In genomic region chr2:41722668-41723369, GRCh38 we compare ENCODE assay signal across 11 cellular contexts.
DNase-seq lines count a peak whose midpoint lies in the region; ATAC-seq and TF ChIP-seq lines count a peak whose summit lies in the region.
"Had no signal": no experiment of that assay in that cellular context is flagged by ENCODE, and none has a peak within 500 bp of the region (broad histone marks: within the 10 kb centered on the region; RNA-seq: fewer than 3 reads in every experiment).

No MANE protein-coding gene starts in this region.

- POLR2A ChIA-PET in PC-9 (lab: Charles Lee; ENCODE audit: unreplicated experiment): interaction anchor here (0.5 kb wide), 1 partner anchor 965 kb away, joined by 3 read pairs; no protein-coding TSS in a partner anchor

- no peaks in the 10 kb centered on the region for H3K36me3 Mint-ChIP-seq in neural progenitor cell
- no peaks in the 10 kb centered on the region for H3K36me3 Mint-ChIP-seq in effector memory CD8-positive, alpha-beta T cell (ENCODE audit: insufficient read depth)
- H3K36me3 Mint-ChIP-seq: CD14-positive monocyte had no signal

- H3K27me3 Mint-ChIP-seq in neural progenitor cell (ENCODE audit: insufficient read depth, low read depth): peaks cover 2% of the 10 kb centered on the region
- H3K27me3 Mint-ChIP-seq in effector memory CD8-positive, alpha-beta T cell: no peaks in the 10 kb centered on the region

- intact Hi-C loops in PC-9 (cut with micrococcal nuclease; ENCODE audit: unreplicated experiment): no loop called here

- H3K9me2 ChIP-seq in PC-9 (ENCODE audit: insufficient read depth): no peaks in the 10 kb centered on the region

- CTCF ChIA-PET in PC-9 (lab: Charles Lee): no interaction called here

- H3F3A ChIP-seq in neural progenitor cell (ENCODE audit: low read depth) (no peaks in the 10 kb centered on the region), PC-9 (ENCODE audit: insufficient read depth, low read depth) (no peaks in the 10 kb centered on the region)

- H3K79me2 ChIP-seq in neural progenitor cell (ENCODE audit: low read depth) (no peaks in the 10 kb centered on the region), PC-9 (ENCODE audit: low read depth) (no peaks in the 10 kb centered on the region)

- BruUV-seq in PC-9 (replicated peaks; lab: Mats Ljungman, UMichigan): no TSS peak

- H3K4me1 Mint-ChIP-seq in neural progenitor cell: peaks cover 48% of the 10 kb centered on the region
- H3K4me1 Mint-ChIP-seq in effector memory CD8-positive, alpha-beta T cell (ENCODE audit: low read depth in 2 of 2): peaks cover 0 to 5% of the 10 kb centered on the region in 2 donors

- H3K9me3 ChIP-seq in neural progenitor cell (ENCODE audit: low read depth) (no peaks in the 10 kb centered on the region), PC-9 (ENCODE audit: insufficient read depth, low read depth) (no peaks in the 10 kb centered on the region)
- H3K9me3 ChIP-seq: neutrophil had no signal

- no peak overlapping the region for H3K4me3 Mint-ChIP-seq in neural progenitor cell
- H3K4me3 Mint-ChIP-seq in effector memory CD8-positive, alpha-beta T cell: no peak overlapping the region
- H3K4me3 Mint-ChIP-seq: CD14-positive monocyte had no signal

- H3K4me3 ChIP-seq in neural progenitor cell: no peak overlapping the region
- no peak overlapping the region for H3K4me3 ChIP-seq in PC-9

- ATAC-seq in effector memory CD8-positive, alpha-beta T cell (replicated peaks): no peak

- H3K4me1 ChIP-seq in neural progenitor cell: peaks cover 13% of the 10 kb centered on the region
- no peaks in the 10 kb centered on the region for H3K4me1 ChIP-seq in PC-9 (replicated peaks; ENCODE audit: insufficient read depth)

- H3K36me3 ChIP-seq in neural progenitor cell: no peaks in the 10 kb centered on the region
- no peaks in the 10 kb centered on the region for H3K36me3 ChIP-seq in PC-9 (ENCODE audit: low read depth)
- H3K36me3 ChIP-seq: neutrophil had no signal

- TF ChIP-seq CTCF in neural progenitor cell (IDR thresholded peaks at IDR 0.05) (no peak), PC-9 (conservative IDR thresholded peaks at IDR 0.05) (no peak)

- H2AFZ ChIP-seq in neural progenitor cell (replicated peaks): no peak overlapping the region
- H2AFZ ChIP-seq in PC-9: no peak overlapping the region

- H3K27me3 ChIP-seq in neural progenitor cell (no peaks in the 10 kb centered on the region), PC-9 (ENCODE audit: insufficient read depth, low read depth) (no peaks in the 10 kb centered on the region)
- H3K27me3 ChIP-seq: neutrophil had no signal

- H3K9me3 Mint-ChIP-seq in neural progenitor cell: no peaks in the 10 kb centered on the region
- H3K9me3 Mint-ChIP-seq in effector memory CD8-positive, alpha-beta T cell: no peaks in the 10 kb centered on the region

- DNase-seq in EL (peak; percentile 39), NCI-H510A treated with DMSO at 0.1 percent for 48 hours (lab: John Stamatoyannopoulos, UW) (peak; percentile 71), fibroblast of peridontal ligament (ENCODE audit: extremely low read depth) (peak; percentile 76), neural progenitor cell (ENCODE audit: low spot score) (no peak), GOT3 (lab: John Stamatoyannopoulos, UW) (no peak), PC-9 (no peak)
- DNase-seq in effector memory CD8-positive, alpha-beta T cell: no peak
- no peak for DNase-seq in activated effector memory CD4-positive, alpha-beta T cell treated with Interleukin-2 at 50 U/mL for 16 hours
- DNase-seq: NCI-H1048 had no signal

- H3K27ac Mint-ChIP-seq in neural progenitor cell: peak overlapping the region; percentile 90
- H3K27ac Mint-ChIP-seq in effector memory CD8-positive, alpha-beta T cell: no peak overlapping the region
- H3K27ac Mint-ChIP-seq: CD14-positive monocyte had no signal

- no peak overlapping the region for H3K9ac ChIP-seq in neural progenitor cell

- H4K20me1 ChIP-seq in neural progenitor cell (ENCODE audit: low read depth) (no peaks in the 10 kb centered on the region), PC-9 (ENCODE audit: insufficient read depth) (no peaks in the 10 kb centered on the region)

- H3K27ac ChIP-seq in neural progenitor cell: peak overlapping the region; percentile 1
- no peak overlapping the region for H3K27ac ChIP-seq in PC-9
- H3K27ac ChIP-seq: neutrophil had no signal

- peak overlapping the region; percentile 50 for H3K4me2 ChIP-seq in neural progenitor cell
- no peak overlapping the region for H3K4me2 ChIP-seq in PC-9

Comparison
In these comparisons a context has a peak if more than half of its experiments do, and no peak if none do; other contexts are left out.
1. DNase-seq: peak in EL (single experiment), NCI-H510A treated with DMSO at 0.1 percent for 48 hours (single experiment) and fibroblast of peridontal ligament (single experiment); none in neural progenitor cell (single experiment), GOT3 (single experiment), effector memory CD8-positive, alpha-beta T cell (0 of 3), PC-9 (0 of 2) and activated effector memory CD4-positive, alpha-beta T cell treated with Interleukin-2 at 50 U/mL for 16 hours (single experiment).